Comparison of ENCODE assay signal across 8 cellular contexts in genomic region chr17:7523033-7523432, GRCh38. TPM values are rescaled to one million over a fixed set of nuclear protein-coding genes. Genes with fewer than 3 reads are reported as not detected.
DNase-seq lines count a peak whose midpoint lies in the region; ATAC-seq and TF ChIP-seq lines count a peak whose summit lies in the region.

No MANE protein-coding gene starts in this region.

- H3K27me3 Mint-ChIP-seq in effector memory CD8-positive, alpha-beta T cell: no peaks in the 10 kb centered on the region

- no peaks in the 10 kb centered on the region for H3K9me3 Mint-ChIP-seq in effector memory CD8-positive, alpha-beta T cell

- H3K36me3 ChIP-seq in osteoblast (ENCODE audit: insufficient read depth, low read length): no peaks in the 10 kb centered on the region

- no peak overlapping the region for H3K27ac ChIP-seq in osteoblast (ENCODE audit: low read depth, low read length)

- peaks cover 0 to 3% of the 10 kb centered on the region in 2 donors for H3K4me1 Mint-ChIP-seq in effector memory CD8-positive, alpha-beta T cell (ENCODE audit: low read depth in 2 of 2)

- H3K27me3 ChIP-seq in osteoblast (ENCODE audit: insufficient read depth, low read length): no peaks in the 10 kb centered on the region

- H3K4me3 Mint-ChIP-seq in effector memory CD8-positive, alpha-beta T cell: no peak overlapping the region

- H4K20me1 ChIP-seq in osteoblast (ENCODE audit: insufficient read depth, low read length): no peaks in the 10 kb centered on the region

- TF ChIP-seq CTCF in osteoblast (IDR thresholded peaks at IDR 0.05; ENCODE audit: extremely low read depth, low read depth, low read length): peak; percentile 39

- H3K27ac Mint-ChIP-seq in effector memory CD8-positive, alpha-beta T cell: no peak overlapping the region

- H3K4me3 ChIP-seq in osteoblast (ENCODE audit: insufficient read depth, low read length): no peak overlapping the region

- no peak overlapping the region for H2AFZ ChIP-seq in osteoblast (ENCODE audit: low read length)

- H3K9me3 ChIP-seq in osteoblast (ENCODE audit: low read depth, low read length): peaks cover 2% of the 10 kb centered on the region

- peak; percentile 69 for ATAC-seq in effector memory CD8-positive, alpha-beta T cell (replicated peaks)
- no peak for ATAC-seq in HG03135 (IDR thresholded peaks at IDR 0.05; ENCODE audit: unreplicated experiment)

- peaks cover 9% of the 10 kb centered on the region for H3K36me3 Mint-ChIP-seq in effector memory CD8-positive, alpha-beta T cell (ENCODE audit: insufficient read depth)

- DNase-seq in DMS 273 (lab: John Stamatoyannopoulos, UW; ENCODE audit: unreplicated experiment): peak; percentile 42
- DNase-seq in DMS 273 treated with DMSO at 0.1 percent for 48 hours (lab: John Stamatoyannopoulos, UW): no peak
- peak; percentile 10 for DNase-seq in activated CD4-positive, CD25-positive, alpha-beta regulatory T cell treated with anti-CD3 and anti-CD28 coated beads, Interleukin-2, amount 50 U/mL, for 16 hours (ENCODE audit: low read depth, low spot score)
- DNase-seq in effector memory CD8-positive, alpha-beta T cell: peak in 2 of 3 experiments; percentile 49 to 53
- DNase-seq in osteoblast (ENCODE audit: insufficient read length, low spot score, missing footprints): peak; percentile 41
- DNase-seq in occipital lobe (lab: John Stamatoyannopoulos, UW): no peak
- DNase-seq in HuH-7.5 (ENCODE audit: low spot score): no peak

- H3K4me1 ChIP-seq in osteoblast (ENCODE audit: insufficient read depth, low read length): no peaks in the 10 kb centered on the region

- no peaks in the 10 kb centered on the region for H3K79me2 ChIP-seq in osteoblast (ENCODE audit: insufficient read depth, low read length)

- H3K4me2 ChIP-seq in osteoblast (ENCODE audit: insufficient read depth, low read length): no peak overlapping the region

RNA-seq across cellular contexts. Expression of gene TNFSF12, which starts 25.8 kb away (rescaled TPM):
- total RNA-seq in osteoblast (11.2 and 12.7 TPM in 2 replicates), occipital lobe (3.3 TPM)

RNA-seq across cellular contexts. Expression of gene TNFSF13, which starts 35.5 kb away (rescaled TPM):
- total RNA-seq in osteoblast: 0.59 and 1.1 TPM in 2 replicates
- 0.31 TPM for total RNA-seq in occipital lobe

RNA-seq across cellular contexts. Expression of gene SENP3, which starts 38.7 kb away (rescaled TPM):
- total RNA-seq in osteoblast (54.2 and 68.0 TPM in 2 replicates), occipital lobe (84.8 TPM)

RNA-seq across cellular contexts. Expression of gene POLR2A, which starts 38.9 kb away (rescaled TPM):
- 95.9 and 101 TPM in 2 replicates for total RNA-seq in osteoblast
- total RNA-seq in occipital lobe: 54.6 TPM

RNA-seq across cellular contexts. Expression of gene SLC35G6, which starts 41.8 kb away (rescaled TPM):
- total RNA-seq in osteoblast: not detected in 2 replicates
- not detected for total RNA-seq in occipital lobe

Comparison
In these comparisons a context has a peak if more than half of its experiments do, and no peak if none do; other contexts are left out.
1. DNase-seq: peak in DMS 273 (single experiment), activated CD4-positive, CD25-positive, alpha-beta regulatory T cell treated with anti-CD3 and anti-CD28 coated beads, Interleukin-2, amount 50 U/mL, for 16 hours (single experiment), effector memory CD8-positive, alpha-beta T cell (2 of 3) and osteoblast (single experiment); none in DMS 273 treated with DMSO at 0.1 percent for 48 hours (single experiment), occipital lobe (single experiment) and HuH-7.5 (single experiment).